ENCODE assay signal across 8 cellular contexts in genomic region chr20:35091808-35092523, GRCh38. TPM values are rescaled to one million over a fixed set of nuclear protein-coding genes. Genes with fewer than 3 reads are reported as not detected.
DNase-seq lines count a peak whose midpoint lies in the region; ATAC-seq and TF ChIP-seq lines count a peak whose summit lies in the region.

No MANE protein-coding gene starts in this region.

- no peaks in the 10 kb centered on the region for H3K9me3 Mint-ChIP-seq in activated naive CD4-positive, alpha-beta T cell treated with anti-CD3 and anti-CD28 coated beads, Interleukin-2, amount 50 U/mL, for 24 hours
- H3K9me3 Mint-ChIP-seq in endothelial cell (ENCODE audit: unreplicated experiment) (no peaks in the 10 kb centered on the region), naive B cell (no peaks in the 10 kb centered on the region)

- no peaks in the 10 kb centered on the region for H3K36me3 ChIP-seq in SK-N-MC (ENCODE audit: insufficient read depth, low read length)

- H3K27ac Mint-ChIP-seq in activated naive CD4-positive, alpha-beta T cell treated with anti-CD3 and anti-CD28 coated beads, Interleukin-2, amount 50 U/mL, for 24 hours: peak overlapping the region; percentile 98
- H3K27ac Mint-ChIP-seq in endothelial cell (ENCODE audit: unreplicated experiment) (peak overlapping the region; percentile 86), naive B cell (peak overlapping the region; percentile 82 to 95 (median 90))

- H3K9me3 ChIP-seq in SK-N-MC (ENCODE audit: low read depth, low read length): no peaks in the 10 kb centered on the region; the same call in 1 of the 2 replicates

- TF ChIP-seq CTCF in endothelial cell (IDR thresholded peaks at IDR 0.05; ENCODE audit: unreplicated experiment) (no peak), GM10266 (IDR thresholded peaks at IDR 0.05; ENCODE audit: control insufficient read depth, insufficient read depth, low read depth, missing control alignments) (no peak)

- H3K27me3 Mint-ChIP-seq in activated naive CD4-positive, alpha-beta T cell treated with anti-CD3 and anti-CD28 coated beads, Interleukin-2, amount 50 U/mL, for 24 hours: no peaks in the 10 kb centered on the region
- H3K27me3 Mint-ChIP-seq in endothelial cell (ENCODE audit: unreplicated experiment) (peaks cover 8% of the 10 kb centered on the region), naive B cell (no peaks in the 10 kb centered on the region)

- H3K36me3 Mint-ChIP-seq in activated naive CD4-positive, alpha-beta T cell treated with anti-CD3 and anti-CD28 coated beads, Interleukin-2, amount 50 U/mL, for 24 hours: peaks cover 2% of the 10 kb centered on the region
- H3K36me3 Mint-ChIP-seq in endothelial cell (ENCODE audit: low read depth, unreplicated experiment) (peaks cover 8% of the 10 kb centered on the region), naive B cell (peaks cover 0 to 4% of the 10 kb centered on the region in 2 donors)

- peaks cover 50% of the 10 kb centered on the region for H3K4me1 Mint-ChIP-seq in activated naive CD4-positive, alpha-beta T cell treated with anti-CD3 and anti-CD28 coated beads, Interleukin-2, amount 50 U/mL, for 24 hours
- H3K4me1 Mint-ChIP-seq in endothelial cell (ENCODE audit: unreplicated experiment) (peaks cover 23% of the 10 kb centered on the region), naive B cell (peaks cover 34 to 53% (median 47%) of the 10 kb centered on the region in 3 donors)

- peak overlapping the region; percentile 94 for H3K4me3 ChIP-seq in SK-N-MC

- peak; percentile 7 for ATAC-seq in HG03039 (IDR thresholded peaks at IDR 0.05; ENCODE audit: unreplicated experiment)
- ATAC-seq in naive B cell (ENCODE audit: low read depth in 2 of 2): peak; percentile 12 to 17

- DNase-seq in activated naive CD4-positive, alpha-beta T cell (lab: John Stamatoyannopoulos, UW): no peak
- DNase-seq in SK-N-MC (ENCODE audit: low read depth, low spot score) (no peak), endothelial cell (ENCODE audit: low spot score) (no peak), naive B cell (peak; percentile 10), DMS114 treated with DMSO at 0.1 percent for 48 hours (lab: John Stamatoyannopoulos, UW; ENCODE audit: unreplicated experiment) (no peak), GM10266 (ENCODE audit: extremely low spot score) (no peak)

- H3K27ac ChIP-seq in SK-N-MC: no peak overlapping the region

- H3K4me3 Mint-ChIP-seq in activated naive CD4-positive, alpha-beta T cell treated with anti-CD3 and anti-CD28 coated beads, Interleukin-2, amount 50 U/mL, for 24 hours: peak overlapping the region; percentile 91
- H3K4me3 Mint-ChIP-seq in endothelial cell (ENCODE audit: unreplicated experiment) (peak overlapping the region; percentile 94), naive B cell (peak overlapping the region; percentile 86 to 97 (median 92))

- peak overlapping the region; percentile 91 for H3K9ac ChIP-seq in SK-N-MC (ENCODE audit: insufficient read length)

RNA-seq across cellular contexts. Expression of gene TRPC4AP, which starts 0.6 kb away (rescaled TPM):
- 109 TPM for total RNA-seq in endothelial cell (ENCODE audit: unreplicated experiment)
- polyA plus RNA-seq in naive B cell (ENCODE audit: low read depth in 6 of 6): 10 to 100 TPM; 37.1 to 63.2 (median 51.2) TPM

RNA-seq across cellular contexts. Expression of gene EDEM2, which starts 55.2 kb away (rescaled TPM):
- 43.5 TPM for total RNA-seq in endothelial cell (ENCODE audit: unreplicated experiment)
- polyA plus RNA-seq in naive B cell (ENCODE audit: low read depth in 6 of 6): 10 to 100 TPM; 41.6 to 67.6 (median 45.5) TPM
